Comparison of ENCODE assay signal across 7 cellular contexts in genomic region chr10:72834183-72834825, GRCh38. TPM values are rescaled to one million over a fixed set of nuclear protein-coding genes. Genes with fewer than 3 reads are reported as not detected.
A peak's percentile ranks its signal among the peaks of the same experiment; 100 is the strongest.
DNase-seq lines count a peak whose midpoint lies in the region; ATAC-seq and TF ChIP-seq lines count a peak whose summit lies in the region.

No MANE protein-coding gene starts in this region.

- TF ChIP-seq CTCF in DOHH2 (IDR thresholded peaks at IDR 0.05; ENCODE audit: low read depth, low read length, poor library complexity, severe bottlenecking), result peak; percentile 49
- TF ChIP-seq CTCF in PC-3 (conservative IDR thresholded peaks at IDR 0.05; ENCODE audit: low read depth, low read length), result peak; percentile 100
- TF ChIP-seq CTCF in brain microvascular endothelial cell (IDR thresholded peaks at IDR 0.05; ENCODE audit: low read depth, low read length, missing control alignments), result peak; percentile 71

- in situ Hi-C loops in brain microvascular endothelial cell (cut with HindIII; ENCODE audit: low pct_ligation_motif_present, low sequenced_read_pairs), result no loop called here

- no peak overlapping the region for H3K9ac ChIP-seq in PC-3 (ENCODE audit: low read length)

- H3K4me2 ChIP-seq in DOHH2 (ENCODE audit: low read length), result no peak overlapping the region
- H3K4me2 ChIP-seq in PC-3 (ENCODE audit: low read length), result peak overlapping the region; percentile 22

- intact Hi-C loops in PC-3 (cut with micrococcal nuclease), result loop anchor here (1.0 to 10.0 kb wide), 8 partner anchors 41 to 580 kb away; partner anchors contain the start of genes ANXA7, CFAP70 and MICU1

- BruUV-seq in PC-3 (replicated peaks; lab: Mats Ljungman, UMichigan), result no TSS peak

- H3K9me3 ChIP-seq in DOHH2 (ENCODE audit: control insufficient read depth, insufficient read depth, low read length), result no peaks in the 10 kb centered on the region
- H3K9me3 ChIP-seq in PC-3 (ENCODE audit: low read length), result no peaks in the 10 kb centered on the region

- H4K20me1 ChIP-seq in DOHH2 (ENCODE audit: control insufficient read depth, insufficient read depth, low read depth, low read length), result no peaks in the 10 kb centered on the region
- no peaks in the 10 kb centered on the region for H4K20me1 ChIP-seq in PC-3 (ENCODE audit: low read length)

- H3K36me3 ChIP-seq in DOHH2 (ENCODE audit: control insufficient read depth, low read length) (no peaks in the 10 kb centered on the region), PC-3 (ENCODE audit: low read depth, low read length) (no peaks in the 10 kb centered on the region), brain microvascular endothelial cell (replicated peaks) (no peaks in the 10 kb centered on the region)

- H2AFZ ChIP-seq in PC-3 (ENCODE audit: low read length), result peak overlapping the region; percentile 51

- peak; percentile 46 for DNase-seq in HT1080 (ENCODE audit: low read depth)
- peak; percentile 98 for DNase-seq in PC-3
- DNase-seq in brain microvascular endothelial cell, result peak; percentile 55
- DNase-seq in iPS-NIHi7 (ENCODE audit: extremely low spot score), result peak; percentile 60
- peak; percentile 4 to 6 for DNase-seq in stimulated activated CD4-positive, alpha-beta T cell treated with anti-CD3 and anti-CD28 coated beads, Interleukin-2, amount 100 ng/mL, for 48 hours

- no peaks in the 10 kb centered on the region for H3K9me2 ChIP-seq in DOHH2 (replicated peaks; ENCODE audit: control insufficient read depth, low read length)
- no peaks in the 10 kb centered on the region for H3K9me2 ChIP-seq in PC-3 (replicated peaks; ENCODE audit: low read length)

- no peaks in the 10 kb centered on the region for H3K4me1 ChIP-seq in DOHH2 (ENCODE audit: control insufficient read depth, low read length)
- H3K4me1 ChIP-seq in PC-3 (ENCODE audit: insufficient read depth, low read length), result no peaks in the 10 kb centered on the region

- H3K4me3 ChIP-seq in DOHH2 (ENCODE audit: low read length) (no peak overlapping the region), PC-3 (ENCODE audit: low read length) (peak overlapping the region; percentile 1; the same call in 1 of the 2 replicates), brain microvascular endothelial cell (ENCODE audit: low read depth, low read length) (no peak overlapping the region)

- H3K27ac ChIP-seq in DOHH2 (ENCODE audit: low read depth, low read length) (no peak overlapping the region), PC-3 (ENCODE audit: low read length) (no peak overlapping the region), brain microvascular endothelial cell (no peak overlapping the region)

- H3K79me2 ChIP-seq in DOHH2 (ENCODE audit: control insufficient read depth, low read length) (no peaks in the 10 kb centered on the region), PC-3 (ENCODE audit: low read length) (no peaks in the 10 kb centered on the region)

- CTCF ChIA-PET in PC-3 (lab: Charles Lee), result interaction anchor here (0.5 to 1.7 kb wide), 28 partner anchors 10 to 645 kb away, joined by 3 to 31 read pairs (median 4); partner anchors contain the start of genes CFAP70 and OIT3

- POLR2A ChIA-PET in PC-3 (lab: Charles Lee; ENCODE audit: unreplicated experiment), result interaction anchor here (0.7 to 1.1 kb wide), 4 partner anchors 9 to 412 kb away, joined by 3 to 8 read pairs (median 3); partner anchors contain the start of gene DNAJC9

- H3F3A ChIP-seq in DOHH2 (ENCODE audit: control insufficient read depth, insufficient read depth) (no peaks in the 10 kb centered on the region), PC-3 (ENCODE audit: low read length, unreplicated experiment) (no peaks in the 10 kb centered on the region)

- ATAC-seq in PC-3 (peak; percentile 86), HG02588 (IDR thresholded peaks at IDR 0.05; ENCODE audit: unreplicated experiment) (no peak)

- H3K27me3 ChIP-seq in DOHH2 (ENCODE audit: control insufficient read depth, low read length), result no peaks in the 10 kb centered on the region
- H3K27me3 ChIP-seq in PC-3 (ENCODE audit: low read length), result peaks cover 31% of the 10 kb centered on the region
- no peaks in the 10 kb centered on the region for H3K27me3 ChIP-seq in brain microvascular endothelial cell (replicated peaks)

RNA-seq across cellular contexts. Expression of gene OIT3, which starts 59.2 kb away (rescaled TPM):
- total RNA-seq in HT1080 (2014; rRNA removed; shearing (Covaris generic)), result not detected in 2 replicates
- not detected in 2 replicates for polyA plus RNA-seq in HT1080 (2015; cell fraction: cytosol; rRNA removed)
- polyA plus RNA-seq in HT1080 (2015; cell fraction: nucleus; rRNA removed), result not detected in 2 replicates
- not detected in 2 replicates for total RNA-seq in PC-3 (2014; rRNA removed)

Comparison
In these comparisons a context has a peak if more than half of its experiments do, and no peak if none do; other contexts are left out.
1. CTCF ChIP-seq: peak in every context shown above with its lines; median percentile 100 in PC-3; 71 in brain microvascular endothelial cell; 49 in DOHH2.
2. DNase-seq: peak in every context shown above with its lines; median percentile 98 in PC-3; 60 in iPS-NIHi7; 55 in brain microvascular endothelial cell; 46 in HT1080; 5 in stimulated activated CD4-positive, alpha-beta T cell treated with anti-CD3 and anti-CD28 coated beads, Interleukin-2, amount 100 ng/mL, for 48 hours.